Comparison of ENCODE assay signal across 9 cellular contexts in the genomic region with DNA sequence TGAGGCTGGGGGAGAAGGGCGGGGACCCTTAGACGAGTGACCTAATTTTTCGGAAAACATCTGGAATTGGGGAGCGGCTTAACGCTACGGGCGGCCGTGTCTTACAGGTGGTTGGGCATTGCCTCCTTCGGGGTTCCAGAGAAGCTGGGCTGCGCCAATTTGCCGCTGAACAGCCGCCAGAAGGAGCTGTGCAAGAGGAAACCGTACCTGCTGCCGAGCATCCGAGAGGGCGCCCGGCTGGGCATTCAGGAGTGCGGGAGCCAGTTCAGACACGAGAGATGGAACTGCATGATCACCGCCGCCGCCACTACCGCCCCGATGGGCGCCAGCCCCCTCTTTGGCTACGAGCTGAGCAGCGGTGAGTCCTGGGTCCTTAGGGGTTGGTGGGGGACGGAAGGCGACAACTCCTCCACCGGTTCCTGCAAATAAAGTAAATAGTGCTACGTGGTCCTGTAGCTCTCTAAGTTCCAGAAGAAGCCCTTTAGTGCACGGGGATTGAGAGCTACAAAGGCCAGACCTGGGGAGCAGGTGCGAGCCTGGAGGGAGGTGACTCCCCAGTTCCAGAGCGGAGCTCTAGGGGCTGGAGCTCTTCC. TPM values are rescaled to one million over a fixed set of nuclear protein-coding genes. Genes with fewer than 3 reads are reported as not detected.
DNase-seq lines count a peak whose midpoint lies in the region; ATAC-seq and TF ChIP-seq lines count a peak whose summit lies in the region.
"Had no signal": no experiment of that assay in that cellular context is flagged by ENCODE, and none has a peak within 500 bp of the region (broad histone marks: within the 10 kb centered on the region; RNA-seq: fewer than 3 reads in every experiment).

No MANE protein-coding gene starts in this region.

- ATAC-seq in HG02642 (IDR thresholded peaks at IDR 0.05; ENCODE audit: poor library complexity, unreplicated experiment) = peak; percentile 78
- no peak for ATAC-seq in naive thymus-derived CD4-positive, alpha-beta T cell

- H3K9me3 Mint-ChIP-seq in naive thymus-derived CD4-positive, alpha-beta T cell = no peaks in the 10 kb centered on the region

- no peaks in the 10 kb centered on the region for H3K4me1 ChIP-seq in cardiac muscle cell (ENCODE audit: low read depth)
- no peaks in the 10 kb centered on the region for H3K4me1 ChIP-seq in NT2/D1 (ENCODE audit: insufficient read depth, insufficient read length)
- H3K4me1 ChIP-seq in naive thymus-derived CD4-positive, alpha-beta T cell (ENCODE audit: control insufficient read depth in 2 of 2, insufficient read depth in 2 of 2, low read length in 2 of 2) = peaks cover 0 to 14% of the 10 kb centered on the region in 2 donors

- peak overlapping the region in 8 of 10 donors; percentile 16 to 71 (median 49) for H3K4me3 Mint-ChIP-seq in naive thymus-derived CD4-positive, alpha-beta T cell

- H3K27me3 ChIP-seq in cardiac muscle cell = peaks cover 63% of the 10 kb centered on the region
- H3K27me3 ChIP-seq in NT2/D1 (ENCODE audit: insufficient read depth, insufficient read length) = peaks cover 39% of the 10 kb centered on the region
- H3K27me3 ChIP-seq in naive thymus-derived CD4-positive, alpha-beta T cell (ENCODE audit: control insufficient read depth in 2 of 2, insufficient read depth in 2 of 2, low read length in 2 of 2) = peaks cover 0 to 12% of the 10 kb centered on the region in 2 donors

- no peak overlapping the region for H3K27ac Mint-ChIP-seq in naive thymus-derived CD4-positive, alpha-beta T cell

- H3K27ac ChIP-seq in cardiac muscle cell = no peak overlapping the region
- no peak overlapping the region for H3K27ac ChIP-seq in naive thymus-derived CD4-positive, alpha-beta T cell (ENCODE audit: low read depth, low read length)

- H3K4me3 ChIP-seq in cardiac muscle cell (peak overlapping the region; percentile 18), NT2/D1 (ENCODE audit: insufficient read length, low read depth) (peak overlapping the region; percentile 32)
- H3K4me3 ChIP-seq in naive thymus-derived CD4-positive, alpha-beta T cell (ENCODE audit: low read length) = no peak overlapping the region

- H3K4me1 Mint-ChIP-seq in naive thymus-derived CD4-positive, alpha-beta T cell = peaks cover 5 to 27% (median 13%) of the 10 kb centered on the region in 7 donors

- no peak for TF ChIP-seq CTCF in cardiac muscle cell (IDR thresholded peaks at IDR 0.05; ENCODE audit: low read depth, low read length)

- DNase-seq in cardiac muscle cell (ENCODE audit: low read depth in 1 of 2, low spot score in 1 of 2) (peak in 1 of 2 donors; percentile 48), cardiac septum (ENCODE audit: low spot score) (no peak), NT2/D1 (ENCODE audit: low read depth, low spot score) (peak; percentile 50), ecto neural progenitor cell (ENCODE audit: low spot score) (peak; percentile 74), AML-193 (lab: John Stamatoyannopoulos, UW) (no peak), A172 (ENCODE audit: low spot score) (no peak)
- peak in 1 of 9 donors; percentile 31 for DNase-seq in naive thymus-derived CD4-positive, alpha-beta T cell

- H3K9me3 ChIP-seq in cardiac muscle cell (ENCODE audit: low read depth) (no peaks in the 10 kb centered on the region), NT2/D1 (ENCODE audit: insufficient read depth, low read length) (no peaks in the 10 kb centered on the region)
- H3K9me3 ChIP-seq in naive thymus-derived CD4-positive, alpha-beta T cell (ENCODE audit: control insufficient read depth in 2 of 3, low read length in 3 of 3) = no peaks in the 10 kb centered on the region

- CTCF ChIA-PET in naive thymus-derived CD4-positive, alpha-beta T cell (lab: Charles Lee) = no interaction called here

- H3K36me3 ChIP-seq in cardiac muscle cell (no peaks in the 10 kb centered on the region), NT2/D1 (ENCODE audit: insufficient read depth, insufficient read length, low read length) (no peaks in the 10 kb centered on the region)
- no peaks in the 10 kb centered on the region for H3K36me3 ChIP-seq in naive thymus-derived CD4-positive, alpha-beta T cell (ENCODE audit: control insufficient read depth in 2 of 3, insufficient read depth in 3 of 3, low read length in 3 of 3)

- intact Hi-C loops in cardiac septum (cut with DNase I) = no loop called here
- intact Hi-C loops in naive thymus-derived CD4-positive, alpha-beta T cell (cut with micrococcal nuclease) = no loop called here

- H3K36me3 Mint-ChIP-seq in naive thymus-derived CD4-positive, alpha-beta T cell = peaks cover 0 to 6% (median 0%) of the 10 kb centered on the region in 5 donors

- POLR2A ChIA-PET in naive thymus-derived CD4-positive, alpha-beta T cell (lab: Charles Lee) = no interaction called here

- peak overlapping the region; percentile 21 for H3K9ac ChIP-seq in NT2/D1 (ENCODE audit: insufficient read length, low read depth)

- peaks cover 61 to 77% (median 63%) of the 10 kb centered on the region in 5 donors for H3K27me3 Mint-ChIP-seq in naive thymus-derived CD4-positive, alpha-beta T cell

RNA-seq across cellular contexts. Expression of gene WNT16, which starts 0.8 kb away (rescaled TPM):
- not detected in 2 replicates for total RNA-seq in cardiac muscle cell
- 0.22 TPM in 1 of 2 replicates, not detected in the other for polyA plus RNA-seq in cardiac muscle cell
- total RNA-seq in cardiac septum = 0.11 TPM
- total RNA-seq in naive thymus-derived CD4-positive, alpha-beta T cell = not detected
- polyA plus RNA-seq in naive thymus-derived CD4-positive, alpha-beta T cell = not detected
- total RNA-seq in A172 (2014; rRNA removed; shearing (Covaris generic)) = not detected in 2 replicates
- polyA plus RNA-seq: adipose tissue had no signal

Comparison
In these comparisons a context has a peak if more than half of its experiments do, and no peak if none do; other contexts are left out.
1. DNase-seq: peak in NT2/D1 (single experiment) and ecto neural progenitor cell (single experiment); none in cardiac septum (single experiment), AML-193 (0 of 2) and A172 (single experiment).